Comparison of ENCODE assay signal across 10 cellular contexts in genomic region chr22:50733521-50734342, GRCh38. TPM values are rescaled to one million over a fixed set of nuclear protein-coding genes. Genes with fewer than 3 reads are reported as not detected.
A peak's percentile ranks its signal among the peaks of the same experiment; 100 is the strongest.
DNase-seq lines count a peak whose midpoint lies in the region; FAIRE-seq and TF ChIP-seq lines count a peak whose summit lies in the region.
"Had no signal": no experiment of that assay in that cellular context is flagged by ENCODE, and none has a peak within 500 bp of the region (broad histone marks: within the 10 kb centered on the region; RNA-seq: fewer than 3 reads in every experiment).

No MANE protein-coding gene starts in this region.

- DNase-seq in DMS 273 (lab: John Stamatoyannopoulos, UW; ENCODE audit: unreplicated experiment) (peak; percentile 14), DMS 273 treated with DMSO at 0.1 percent for 48 hours (lab: John Stamatoyannopoulos, UW) (no peak), caudate nucleus (lab: John Stamatoyannopoulos, UW) (peak in 42 of 61 donors; percentile 30 to 81 (median 59)), left kidney (ENCODE audit: low read depth, low spot score) (peak; percentile 55), substantia nigra (lab: John Stamatoyannopoulos, UW) (peak in 41 of 49 donors; percentile 25 to 87 (median 52)), NCI-H82 (lab: John Stamatoyannopoulos, UW) (no peak), GM12891 (ENCODE audit: insufficient read length, low spot score) (no peak)
- no peak for DNase-seq in stimulated activated CD4-positive, alpha-beta T cell treated with anti-CD3 and anti-CD28 coated beads, Interleukin-1b, Interleukin-23, amount 100 ng/mL, for 48 hours

- no peak for FAIRE-seq in GM12891 (lab: Jason Lieb, UNC)

- H3K27ac ChIP-seq in caudate nucleus (ENCODE audit: low read depth, low read length) (peak overlapping the region; percentile 58), substantia nigra (ENCODE audit: low read depth, low read length, poor library complexity, severe bottlenecking) (peak overlapping the region; percentile 6)
- H3K27ac ChIP-seq: 22Rv1 had no signal

- no peak for TF ChIP-seq POLR2A in GM12891 (IDR thresholded peaks at IDR 0.05; ENCODE audit: low read depth, low read length)

TF ChIP-seq in GM12891, 5 proteins besides CTCF, POLR2A, EP300 and RAD21:
- no peak for TF ChIP-seq POU2F2 (IDR thresholded peaks at IDR 0.05; ENCODE audit: low read depth, low read length)
- no peak for TF ChIP-seq POLR2AphosphoS5 (IDR thresholded peaks at IDR 0.05; ENCODE audit: low read depth, low read length)

RNA-seq across cellular contexts. Expression of gene ACR, which starts 4.3 kb away (rescaled TPM):
- polyA plus RNA-seq in GM12891 (2012; ENCODE audit: low read depth, missing spikeins) = not detected
- polyA plus RNA-seq: IgD-negative memory B cell had no signal

RNA-seq across cellular contexts. Expression of gene RABL2B, which starts 49.7 kb away (rescaled TPM):
- 16.5 TPM for polyA plus RNA-seq in GM12891 (2012; ENCODE audit: low read depth, missing spikeins)

Comparison
In these comparisons a context has a peak if more than half of its experiments do, and no peak if none do; other contexts are left out.
1. DNase-seq: peak in DMS 273 (single experiment), caudate nucleus (42 of 61), left kidney (single experiment) and substantia nigra (41 of 49); none in DMS 273 treated with DMSO at 0.1 percent for 48 hours (single experiment), NCI-H82 (single experiment), GM12891 (single experiment) and stimulated activated CD4-positive, alpha-beta T cell treated with anti-CD3 and anti-CD28 coated beads, Interleukin-1b, Interleukin-23, amount 100 ng/mL, for 48 hours (single experiment).